Comparison of ENCODE assay signal across 17 cellular contexts in the genomic region with DNA sequence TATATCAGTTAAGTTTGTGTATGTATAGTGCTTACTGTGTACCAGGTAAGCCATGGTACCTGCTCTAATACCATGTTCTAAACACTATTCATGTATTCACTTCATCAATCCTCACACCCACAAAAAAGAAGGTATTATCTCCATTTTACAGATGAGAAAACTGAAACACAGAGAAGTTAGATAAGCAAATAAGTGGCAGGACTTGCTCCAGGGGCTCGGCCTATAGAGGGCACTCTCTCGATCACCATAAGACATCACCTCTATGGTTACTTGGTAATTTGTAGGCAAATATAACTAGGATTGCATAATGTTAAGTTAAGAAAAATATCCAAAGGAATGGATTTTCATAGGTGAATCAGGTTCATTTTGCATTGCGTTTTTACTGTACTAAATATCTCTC.
DNase-seq lines count a peak whose midpoint lies in the region; ATAC-seq, FAIRE-seq and TF ChIP-seq lines count a peak whose summit lies in the region.
"Had no signal": no experiment of that assay in that cellular context is flagged by ENCODE, and none has a peak within 500 bp of the region (broad histone marks: within the 10 kb centered on the region; RNA-seq: fewer than 3 reads in every experiment).

No MANE protein-coding gene starts in this region.

- no peak overlapping the region for H3K4me3 Mint-ChIP-seq in HFFc6
- H3K4me3 Mint-ChIP-seq: activated CD4-positive, alpha-beta memory T cell treated with anti-CD3 and anti-CD28 coated beads for 36 hours; naive thymus-derived CD8-positive, alpha-beta T cell had no signal

- H3K27me3 ChIP-seq in RWPE2 (ENCODE audit: insufficient read depth, poor library complexity, severe bottlenecking) (no peaks in the 10 kb centered on the region), foreskin keratinocyte (no peaks in the 10 kb centered on the region)

- no peaks in the 10 kb centered on the region for H3K36me3 ChIP-seq in RWPE2 (ENCODE audit: low read depth)
- H3K36me3 ChIP-seq in kidney (ENCODE audit: control insufficient read depth in 1 of 2, insufficient read depth in 2 of 2, low read length in 2 of 2): no peaks in the 10 kb centered on the region
- H3K36me3 ChIP-seq: thoracic aorta had no signal

- no peak overlapping the region for H3K9ac ChIP-seq in kidney (ENCODE audit: low read length in 2 of 2)
- H3K9ac ChIP-seq: GM23248, KMS-11 had no signal

- ATAC-seq in RWPE2 (ENCODE audit: low read depth) (no peak), foreskin keratinocyte (no peak), HG03460 (IDR thresholded peaks at IDR 0.05; ENCODE audit: unreplicated experiment) (no peak)
- ATAC-seq: naive thymus-derived CD8-positive, alpha-beta T cell had no signal

- H3K4me3 ChIP-seq in GM12864 (ENCODE audit: low read depth, low read length) (no peak overlapping the region), RWPE2 (ENCODE audit: severe bottlenecking) (no peak overlapping the region), kidney (ENCODE audit: low read length in 2 of 2) (no peak overlapping the region)
- H3K4me3 ChIP-seq: GM23248, lung, thoracic aorta had no signal

- peaks cover 17% of the 10 kb centered on the region for H3K4me1 ChIP-seq in RWPE2 (ENCODE audit: insufficient read depth, poor library complexity, severe bottlenecking)
- H3K4me1 ChIP-seq in foreskin keratinocyte: peaks cover 20% of the 10 kb centered on the region
- no peaks in the 10 kb centered on the region for H3K4me1 ChIP-seq in kidney (ENCODE audit: control insufficient read depth in 1 of 2, insufficient read depth in 1 of 2, low read depth in 1 of 2, low read length in 2 of 2)

- TF ChIP-seq CTCF in GM12864 (IDR thresholded peaks at IDR 0.05; ENCODE audit: low read depth, low read length, missing control alignments) (peak; percentile 51), HFFc6 (IDR thresholded peaks at IDR 0.05) (peak; percentile 36; the same call in 1 of the 2 replicates), RWPE2 (IDR thresholded peaks at IDR 0.05; ENCODE audit: poor library complexity, severe bottlenecking) (no peak), foreskin keratinocyte (conservative IDR thresholded peaks at IDR 0.05) (peak; percentile 40), kidney (IDR thresholded peaks at IDR 0.05; ENCODE audit: borderline replicate concordance, extremely low read depth, insufficient read depth) (no peak)

- H3K27ac Mint-ChIP-seq in HFFc6: no peak overlapping the region
- H3K27ac Mint-ChIP-seq: activated CD4-positive, alpha-beta memory T cell treated with anti-CD3 and anti-CD28 coated beads for 36 hours; naive thymus-derived CD8-positive, alpha-beta T cell had no signal

- FAIRE-seq in kidney (lab: Jason Lieb, UNC): no peak

- H3K36me3 Mint-ChIP-seq in HFFc6 (ENCODE audit: low read depth): no peaks in the 10 kb centered on the region; the same call in 1 of the 2 replicates
- H3K36me3 Mint-ChIP-seq: activated CD4-positive, alpha-beta memory T cell treated with anti-CD3 and anti-CD28 coated beads for 36 hours; naive thymus-derived CD8-positive, alpha-beta T cell had no signal

- intact Hi-C loops in kidney (cut with DNase I): no loop called here

- H3K27ac ChIP-seq in RWPE2 (ENCODE audit: poor library complexity, severe bottlenecking): peak overlapping the region; percentile 85
- no peak overlapping the region for H3K27ac ChIP-seq in foreskin keratinocyte
- no peak overlapping the region for H3K27ac ChIP-seq in kidney (ENCODE audit: low read depth in 2 of 2, low read length in 2 of 2)
- H3K27ac ChIP-seq: GM23248, KMS-11, thoracic aorta had no signal

- no peaks in the 10 kb centered on the region for H3K9me3 Mint-ChIP-seq in HFFc6
- H3K9me3 Mint-ChIP-seq: activated CD4-positive, alpha-beta memory T cell treated with anti-CD3 and anti-CD28 coated beads for 36 hours had no signal

- H3K9me3 ChIP-seq in RWPE2 (ENCODE audit: severe bottlenecking) (no peaks in the 10 kb centered on the region), kidney (ENCODE audit: control insufficient read depth in 1 of 2, low read length in 2 of 2) (no peaks in the 10 kb centered on the region)
- H3K9me3 ChIP-seq: thoracic aorta had no signal

- peaks cover 22% of the 10 kb centered on the region for H3K4me1 Mint-ChIP-seq in HFFc6 (ENCODE audit: low read depth)
- H3K4me1 Mint-ChIP-seq: naive thymus-derived CD8-positive, alpha-beta T cell had no signal

- H3K27me3 Mint-ChIP-seq in HFFc6 (ENCODE audit: insufficient read depth): no peaks in the 10 kb centered on the region
- H3K27me3 Mint-ChIP-seq: activated CD4-positive, alpha-beta memory T cell treated with anti-CD3 and anti-CD28 coated beads for 36 hours had no signal

- no peak for DNase-seq in GM12864 (ENCODE audit: low read depth)
- DNase-seq in HFFc6: no peak
- DNase-seq in RWPE2 (ENCODE audit: low spot score): no peak
- DNase-seq in foreskin keratinocyte: peak in 1 of 2 donors; percentile 6
- DNase-seq in NCI-H1436 (lab: John Stamatoyannopoulos, UW): no peak
- DNase-seq in kidney: no peak
- DNase-seq: activated CD4-positive, alpha-beta memory T cell treated with anti-CD3 and anti-CD28 coated beads for 36 hours; C1 segment of cervical spinal cord; GM23248; naive thymus-derived CD8-positive, alpha-beta T cell; NCI-H2081 treated with DMSO at 0.1 percent for 48 hours; NCI-H748 treated with DMSO at 0.1 percent for 48 hours; T-helper 9 cell had no signal

Comparison
In these comparisons a context has a peak if more than half of its experiments do, and no peak if none do; other contexts are left out.
1. CTCF ChIP-seq: peak in GM12864 (single experiment), HFFc6 (single experiment) and foreskin keratinocyte (single experiment); none in RWPE2 (single experiment) and kidney (single experiment).